ENCODE assay signal across 17 cellular contexts in genomic region chr5:117681431-117681830, GRCh38.
DNase-seq lines count a peak whose midpoint lies in the region; ATAC-seq, FAIRE-seq and TF ChIP-seq lines count a peak whose summit lies in the region.
"Had no signal": no experiment of that assay in that cellular context is flagged by ENCODE, and none has a peak within 500 bp of the region (broad histone marks: within the 10 kb centered on the region; RNA-seq: fewer than 3 reads in every experiment).

No MANE protein-coding gene starts in this region.

- FAIRE-seq in HTR-8/SVneo (lab: Jason Lieb, UNC): no peak
- FAIRE-seq: GM19239, H1 had no signal

- no peaks in the 10 kb centered on the region for H3K36me3 Mint-ChIP-seq in immature natural killer cell
- H3K36me3 Mint-ChIP-seq: stimulated activated memory B cell treated with anti-CD40 and anti-IgM and Interleukin-4, amounts not matched to agents 10 μg/mL and 1 μg/mL and 100 μg/mL, for 72 hours; T-cell had no signal

- H3K4me3 Mint-ChIP-seq in immature natural killer cell: no peak overlapping the region
- H3K4me3 Mint-ChIP-seq: stimulated activated memory B cell treated with anti-CD40 and anti-IgM and Interleukin-4, amounts not matched to agents 10 μg/mL and 1 μg/mL and 100 μg/mL, for 72 hours; T-cell had no signal

- DNase-seq in RPMI8226: peak; percentile 67
- no peak for DNase-seq in COR-L47 (lab: John Stamatoyannopoulos, UW)
- DNase-seq in immature natural killer cell: no peak
- no peak for DNase-seq in HTR-8/SVneo (ENCODE audit: insufficient read length, low spot score)
- DNase-seq in posterior vena cava (ENCODE audit: low spot score): no peak
- DNase-seq: adrenal gland, cerebellar nuclear complex, left ventricle myocardium inferior, NCI-H774, T-cell, transverse colon had no signal

- intact Hi-C loops in posterior vena cava (cut with DNase I): no loop called here

- TF ChIP-seq POLR2A in GM18505 (IDR thresholded peaks at IDR 0.05; ENCODE audit: borderline replicate concordance, extremely low read depth, insufficient read depth, insufficient read length): no peak

- H3K27me3 Mint-ChIP-seq in immature natural killer cell (ENCODE audit: low read depth in 3 of 3): peaks cover 0 to 2% (median 0%) of the 10 kb centered on the region in 3 donors
- H3K27me3 Mint-ChIP-seq: stimulated activated memory B cell treated with anti-CD40 and anti-IgM and Interleukin-4, amounts not matched to agents 10 μg/mL and 1 μg/mL and 100 μg/mL, for 72 hours; T-cell had no signal

- H3K9me3 Mint-ChIP-seq in immature natural killer cell: peaks cover 0 to 42% (median 15%) of the 10 kb centered on the region in 6 donors
- H3K9me3 Mint-ChIP-seq: stimulated activated memory B cell treated with anti-CD40 and anti-IgM and Interleukin-4, amounts not matched to agents 10 μg/mL and 1 μg/mL and 100 μg/mL, for 72 hours had no signal

- ATAC-seq in GM18505 (IDR thresholded peaks at IDR 0.05; ENCODE audit: unreplicated experiment) (peak; percentile 85), GM21526 (IDR thresholded peaks at IDR 0.05; ENCODE audit: low FRiP score, unreplicated experiment) (peak; percentile 90), HG03159 (IDR thresholded peaks at IDR 0.05; ENCODE audit: unreplicated experiment) (peak; percentile 71)
- ATAC-seq: stimulated activated memory B cell treated with anti-CD40 and anti-IgM and Interleukin-4, amounts not matched to agents 10 μg/mL and 1 μg/mL and 100 μg/mL, for 72 hours; T-cell had no signal

- no peak overlapping the region for H3K27ac Mint-ChIP-seq in immature natural killer cell
- H3K27ac Mint-ChIP-seq: stimulated activated memory B cell treated with anti-CD40 and anti-IgM and Interleukin-4, amounts not matched to agents 10 μg/mL and 1 μg/mL and 100 μg/mL, for 72 hours; T-cell had no signal

- H3K4me1 Mint-ChIP-seq in immature natural killer cell: no peaks in the 10 kb centered on the region
- H3K4me1 Mint-ChIP-seq: stimulated activated memory B cell treated with anti-CD40 and anti-IgM and Interleukin-4, amounts not matched to agents 10 μg/mL and 1 μg/mL and 100 μg/mL, for 72 hours; T-cell had no signal
